In the genomic region with DNA sequence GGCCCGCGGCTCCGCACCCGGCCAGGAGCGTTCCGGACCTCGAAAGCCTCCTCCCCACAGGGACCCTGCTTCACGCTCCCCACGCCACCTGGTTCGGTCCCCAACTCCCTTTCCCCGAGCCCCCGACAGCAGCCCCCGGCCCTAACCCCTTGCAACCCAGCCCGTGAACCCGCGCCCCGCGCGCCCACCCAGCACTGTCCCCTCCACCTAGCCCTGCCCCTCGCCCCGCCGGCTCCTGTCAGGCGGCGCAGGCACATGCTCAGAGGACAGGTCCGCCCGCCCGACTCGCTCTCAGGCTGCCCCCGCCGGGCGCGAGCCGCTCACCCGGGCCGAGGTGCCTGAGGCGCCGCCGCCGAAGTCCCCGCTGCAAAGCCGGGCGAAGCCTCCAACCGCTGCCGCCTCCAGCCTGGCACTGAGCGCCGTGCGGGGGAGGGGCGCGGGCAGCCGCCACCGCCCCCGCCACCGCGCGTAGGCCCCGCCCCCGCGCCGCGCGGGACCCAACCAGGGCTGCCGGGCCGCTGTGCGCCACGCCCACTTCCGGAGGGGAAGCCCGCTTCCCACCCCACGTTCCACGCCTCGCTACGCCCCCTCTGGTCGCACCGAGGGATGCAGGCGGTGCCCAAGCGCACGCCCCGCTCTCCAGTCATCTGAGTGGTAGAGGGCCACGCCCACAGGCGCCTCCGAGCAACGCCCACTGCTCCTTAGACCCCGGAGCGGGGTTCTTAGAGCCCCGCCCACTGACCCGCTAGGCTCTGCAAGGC, we compare ENCODE assay signal across 1 cellular context.
A peak's percentile ranks its signal among the peaks of the same experiment; 100 is the strongest.
TF ChIP-seq lines count a peak whose summit lies in the region.

Gene CORO1C, minus strand, starts transcription at position 414 of the 761 bp plus-strand sequence. CDS start 30,200 bp downstream, outside the sequence.

TF ChIP-seq in HepG2, 621 proteins besides CTCF, POLR2A, EP300 and RAD21 (continued from another document and continues in another):
- TF ChIP-seq KDM3A (CRISPR knock-in tag; IDR thresholded peaks at IDR 0.05; ENCODE audit: low read depth), result no peak
- no peak; the same call in 1 of the 2 replicates for TF ChIP-seq ZNF224 (CRISPR knock-in tag; IDR thresholded peaks at IDR 0.05)
- peak; percentile 22; the same call in 1 of the 2 replicates for TF ChIP-seq FOXA3 (CRISPR knock-in tag; IDR thresholded peaks at IDR 0.05)
- 0 out of 2 replicates have a peak, but pooled peaks have one; percentile 26 for TF ChIP-seq TFAP4 (IDR thresholded peaks at IDR 0.05; ENCODE audit: borderline replicate concordance, low read depth)
- TF ChIP-seq HOXA7 (CRISPR knock-in tag; IDR thresholded peaks at IDR 0.05), result no peak
- peak; percentile 43; the same call in 1 of the 2 replicates for TF ChIP-seq ZNF709 (CRISPR knock-in tag; IDR thresholded peaks at IDR 0.05)
- TF ChIP-seq, protein P1, sequence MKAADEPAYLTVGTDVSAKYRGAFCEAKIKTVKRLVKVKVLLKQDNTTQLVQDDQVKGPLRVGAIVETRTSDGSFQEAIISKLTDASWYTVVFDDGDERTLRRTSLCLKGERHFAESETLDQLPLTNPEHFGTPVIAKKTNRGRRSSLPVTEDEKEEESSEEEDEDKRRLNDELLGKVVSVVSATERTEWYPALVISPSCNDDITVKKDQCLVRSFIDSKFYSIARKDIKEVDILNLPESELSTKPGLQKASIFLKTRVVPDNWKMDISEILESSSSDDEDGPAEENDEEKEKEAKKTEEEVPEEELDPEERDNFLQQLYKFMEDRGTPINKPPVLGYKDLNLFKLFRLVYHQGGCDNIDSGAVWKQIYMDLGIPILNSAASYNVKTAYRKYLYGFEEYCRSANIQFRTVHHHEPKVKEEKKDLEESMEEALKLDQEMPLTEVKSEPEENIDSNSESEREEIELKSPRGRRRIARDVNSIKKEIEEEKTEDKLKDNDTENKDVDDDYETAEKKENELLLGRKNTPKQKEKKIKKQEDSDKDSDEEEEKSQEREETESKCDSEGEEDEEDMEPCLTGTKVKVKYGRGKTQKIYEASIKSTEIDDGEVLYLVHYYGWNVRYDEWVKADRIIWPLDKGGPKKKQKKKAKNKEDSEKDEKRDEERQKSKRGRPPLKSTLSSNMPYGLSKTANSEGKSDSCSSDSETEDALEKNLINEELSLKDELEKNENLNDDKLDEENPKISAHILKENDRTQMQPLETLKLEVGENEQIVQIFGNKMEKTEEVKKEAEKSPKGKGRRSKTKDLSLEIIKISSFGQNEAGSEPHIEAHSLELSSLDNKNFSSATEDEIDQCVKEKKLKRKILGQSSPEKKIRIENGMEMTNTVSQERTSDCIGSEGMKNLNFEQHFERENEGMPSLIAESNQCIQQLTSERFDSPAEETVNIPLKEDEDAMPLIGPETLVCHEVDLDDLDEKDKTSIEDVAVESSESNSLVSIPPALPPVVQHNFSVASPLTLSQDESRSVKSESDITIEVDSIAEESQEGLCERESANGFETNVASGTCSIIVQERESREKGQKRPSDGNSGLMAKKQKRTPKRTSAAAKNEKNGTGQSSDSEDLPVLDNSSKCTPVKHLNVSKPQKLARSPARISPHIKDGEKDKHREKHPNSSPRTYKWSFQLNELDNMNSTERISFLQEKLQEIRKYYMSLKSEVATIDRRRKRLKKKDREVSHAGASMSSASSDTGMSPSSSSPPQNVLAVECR (CRISPR knock-in tag; IDR thresholded peaks at IDR 0.05; ENCODE audit: borderline replicate concordance), result peak; percentile 75
- TF ChIP-seq, protein P2, sequence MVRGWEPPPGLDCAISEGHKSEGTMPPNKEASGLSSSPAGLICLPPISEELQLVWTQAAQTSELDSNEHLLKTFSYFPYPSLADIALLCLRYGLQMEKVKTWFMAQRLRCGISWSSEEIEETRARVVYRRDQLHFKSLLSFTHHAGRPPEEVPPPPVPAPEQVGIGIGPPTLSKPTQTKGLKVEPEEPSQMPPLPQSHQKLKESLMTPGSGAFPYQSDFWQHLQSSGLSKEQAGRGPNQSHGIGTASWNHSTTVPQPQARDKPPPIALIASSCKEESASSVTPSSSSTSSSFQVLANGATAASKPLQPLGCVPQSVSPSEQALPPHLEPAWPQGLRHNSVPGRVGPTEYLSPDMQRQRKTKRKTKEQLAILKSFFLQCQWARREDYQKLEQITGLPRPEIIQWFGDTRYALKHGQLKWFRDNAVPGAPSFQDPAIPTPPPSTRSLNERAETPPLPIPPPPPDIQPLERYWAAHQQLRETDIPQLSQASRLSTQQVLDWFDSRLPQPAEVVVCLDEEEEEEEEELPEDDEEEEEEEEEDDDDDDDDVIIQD (CRISPR knock-in tag; IDR thresholded peaks at IDR 0.05; ENCODE audit: low read depth), result peak; percentile 60; the same call in 1 of the 2 replicates
- TF ChIP-seq ZSCAN21 (CRISPR knock-in tag; IDR thresholded peaks at IDR 0.05; ENCODE audit: borderline replicate concordance), result peak; percentile 45
- TF ChIP-seq HOXD1 (CRISPR knock-in tag; IDR thresholded peaks at IDR 0.05), result peak; percentile 25; the same call in 1 of the 2 replicates
- TF ChIP-seq SALL1 (CRISPR knock-in tag; IDR thresholded peaks at IDR 0.05), result peak; percentile 70
- TF ChIP-seq ATF7 (IDR thresholded peaks at IDR 0.05), result no peak
- TF ChIP-seq ATF7 (CRISPR knock-in tag; IDR thresholded peaks at IDR 0.05), result no peak
- TF ChIP-seq ZNF639 (CRISPR knock-in tag; conservative IDR thresholded peaks at IDR 0.05), result 0 out of 2 replicates have a peak, but pooled peaks have one; percentile 38
- peak; percentile 54 for TF ChIP-seq FOSL2 (CRISPR knock-in tag; IDR thresholded peaks at IDR 0.05)
- peak; percentile 58; the same call in 1 of the 2 replicates for TF ChIP-seq ZNF451 (CRISPR knock-in tag; IDR thresholded peaks at IDR 0.05)
- no peak for TF ChIP-seq ATF1 (CRISPR knock-in tag; IDR thresholded peaks at IDR 0.05)
- TF ChIP-seq ZBTB25 (CRISPR knock-in tag; IDR thresholded peaks at IDR 0.05), result 0 out of 2 replicates have a peak, but pooled peaks have one; percentile 40
- 0 out of 2 replicates have a peak, but pooled peaks have one; percentile 77 for TF ChIP-seq SSRP1 (CRISPR knock-in tag; IDR thresholded peaks at IDR 0.05)
- TF ChIP-seq MYC (CRISPR knock-in tag; IDR thresholded peaks at IDR 0.05; ENCODE audit: borderline replicate concordance), result peak; percentile 72; the same call in 1 of the 2 replicates
- TF ChIP-seq HBP1 (CRISPR knock-in tag; IDR thresholded peaks at IDR 0.05; ENCODE audit: low read depth), result peak; percentile 26; the same call in 1 of the 2 replicates
- no peak for TF ChIP-seq SP140L (CRISPR knock-in tag; IDR thresholded peaks at IDR 0.05; ENCODE audit: borderline replicate concordance)
- TF ChIP-seq, protein P3, sequence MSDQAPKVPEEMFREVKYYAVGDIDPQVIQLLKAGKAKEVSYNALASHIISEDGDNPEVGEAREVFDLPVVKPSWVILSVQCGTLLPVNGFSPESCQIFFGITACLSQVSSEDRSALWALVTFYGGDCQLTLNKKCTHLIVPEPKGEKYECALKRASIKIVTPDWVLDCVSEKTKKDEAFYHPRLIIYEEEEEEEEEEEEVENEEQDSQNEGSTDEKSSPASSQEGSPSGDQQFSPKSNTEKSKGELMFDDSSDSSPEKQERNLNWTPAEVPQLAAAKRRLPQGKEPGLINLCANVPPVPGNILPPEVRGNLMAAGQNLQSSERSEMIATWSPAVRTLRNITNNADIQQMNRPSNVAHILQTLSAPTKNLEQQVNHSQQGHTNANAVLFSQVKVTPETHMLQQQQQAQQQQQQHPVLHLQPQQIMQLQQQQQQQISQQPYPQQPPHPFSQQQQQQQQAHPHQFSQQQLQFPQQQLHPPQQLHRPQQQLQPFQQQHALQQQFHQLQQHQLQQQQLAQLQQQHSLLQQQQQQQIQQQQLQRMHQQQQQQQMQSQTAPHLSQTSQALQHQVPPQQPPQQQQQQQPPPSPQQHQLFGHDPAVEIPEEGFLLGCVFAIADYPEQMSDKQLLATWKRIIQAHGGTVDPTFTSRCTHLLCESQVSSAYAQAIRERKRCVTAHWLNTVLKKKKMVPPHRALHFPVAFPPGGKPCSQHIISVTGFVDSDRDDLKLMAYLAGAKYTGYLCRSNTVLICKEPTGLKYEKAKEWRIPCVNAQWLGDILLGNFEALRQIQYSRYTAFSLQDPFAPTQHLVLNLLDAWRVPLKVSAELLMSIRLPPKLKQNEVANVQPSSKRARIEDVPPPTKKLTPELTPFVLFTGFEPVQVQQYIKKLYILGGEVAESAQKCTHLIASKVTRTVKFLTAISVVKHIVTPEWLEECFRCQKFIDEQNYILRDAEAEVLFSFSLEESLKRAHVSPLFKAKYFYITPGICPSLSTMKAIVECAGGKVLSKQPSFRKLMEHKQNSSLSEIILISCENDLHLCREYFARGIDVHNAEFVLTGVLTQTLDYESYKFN (CRISPR knock-in tag; conservative IDR thresholded peaks at IDR 0.05), result 0 out of 2 replicates have a peak, but pooled peaks have one; percentile 15
- peak; percentile 39; the same call in 1 of the 2 replicates for TF ChIP-seq MIER3 (CRISPR knock-in tag; IDR thresholded peaks at IDR 0.05; ENCODE audit: borderline replicate concordance)
- TF ChIP-seq ZFP91 (CRISPR knock-in tag; IDR thresholded peaks at IDR 0.05; ENCODE audit: borderline replicate concordance), result peak; percentile 13; the same call in 1 of the 2 replicates
- peak; percentile 29; the same call in 1 of the 2 replicates for TF ChIP-seq ISL2 (CRISPR knock-in tag; IDR thresholded peaks at IDR 0.05)
- peak; percentile 71; the same call in 1 of the 2 replicates for TF ChIP-seq ZNF446 (CRISPR knock-in tag; IDR thresholded peaks at IDR 0.05)
- TF ChIP-seq BCL3 (CRISPR knock-in tag; IDR thresholded peaks at IDR 0.05), result no peak; the same call in 1 of the 2 replicates
- TF ChIP-seq ZNF430 (CRISPR knock-in tag; IDR thresholded peaks at IDR 0.05), result no peak
- TF ChIP-seq ZBTB3 (CRISPR knock-in tag; IDR thresholded peaks at IDR 0.05; ENCODE audit: borderline replicate concordance, low read depth), result peak; percentile 19; the same call in 1 of the 2 replicates
- 0 out of 2 replicates have a peak, but pooled peaks have one; percentile 43 for TF ChIP-seq SOX5 (CRISPR knock-in tag; IDR thresholded peaks at IDR 0.05; ENCODE audit: borderline replicate concordance)
- TF ChIP-seq AGO2 (optimal IDR thresholded peaks at IDR 0.05; ENCODE audit: low read depth, low read length), result peak; percentile 78
